Comparison of ENCODE assay signal across 8 cellular contexts in the genomic region with DNA sequence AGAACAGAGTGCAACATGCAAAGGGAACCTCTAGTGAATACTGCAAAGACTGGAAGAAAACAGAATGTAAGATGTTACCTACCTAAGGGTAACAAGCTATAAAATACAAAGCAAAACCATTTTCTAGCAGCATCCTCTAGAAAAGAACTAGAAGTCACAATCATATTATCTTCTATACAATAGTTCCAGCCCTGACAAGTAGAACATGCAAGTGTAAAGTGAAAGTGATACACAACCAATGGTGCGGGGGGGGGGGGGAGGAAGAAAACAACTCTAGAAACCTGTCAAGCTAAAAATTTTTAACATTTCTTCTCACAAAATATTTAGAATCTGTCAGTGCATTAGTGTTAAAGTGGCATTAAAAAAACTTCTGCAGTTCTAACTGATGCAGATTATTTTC. TPM values are rescaled to one million over a fixed set of nuclear protein-coding genes. Genes with fewer than 3 reads are reported as not detected.
DNase-seq lines count a peak whose midpoint lies in the region; ATAC-seq, FAIRE-seq and TF ChIP-seq lines count a peak whose summit lies in the region.
"Not testable (repeated sequence)": the region's sequence is repeated elsewhere in the genome, so short reads cannot be mapped to it uniquely, and the experiment has no call there.

No MANE protein-coding gene starts in this region.

- H3K27ac ChIP-seq in CD4-positive, alpha-beta memory T cell (ENCODE audit: low read depth, low read length); pancreas: not testable (repeated sequence)

- H3K9me3 ChIP-seq in CD4-positive, alpha-beta memory T cell (ENCODE audit: control insufficient read depth in 1 of 2, low read length in 2 of 2); pancreas: not testable (repeated sequence)

- H3K27me3 Mint-ChIP-seq in CD4-positive, alpha-beta memory T cell; activated CD4-positive, alpha-beta T cell treated with anti-CD3 and anti-CD28 coated beads, Interleukin-2, amount 10 ng/mL, durations not matched to agents 24 days and 14 days; activated T-helper 1 cell treated with anti-CD3 and anti-CD28 coated beads, Interleukin-12 subunit alpha, Interleukin-12 subunit beta, Interleukin-2, Interleukin-4 antibody, amounts not matched to agents 30 ng/mL and 10 ng/mL and 1 ng/mL, durations not matched to agents 14 hours and 24 hours and 36 hours (ENCODE audit: insufficient read depth); central memory CD8-positive, alpha-beta T cell: not testable (repeated sequence)

- CTCF ChIA-PET in CD4-positive, alpha-beta memory T cell (lab: Charles Lee; ENCODE audit: partially characterized antibody), result not testable (repeated sequence)

- H3K4me3 ChIP-seq in CD4-positive, alpha-beta memory T cell (ENCODE audit: low read length in 2 of 2); pancreas: not testable (repeated sequence)

- H3K27ac Mint-ChIP-seq in CD4-positive, alpha-beta memory T cell, result peak overlapping the region in 6 of 7 donors; percentile 5 to 80 (median 73)
- peak overlapping the region; percentile 67 for H3K27ac Mint-ChIP-seq in activated CD4-positive, alpha-beta T cell treated with anti-CD3 and anti-CD28 coated beads, Interleukin-2, amount 10 ng/mL, durations not matched to agents 24 days and 14 days
- peak overlapping the region; percentile 58 for H3K27ac Mint-ChIP-seq in activated T-helper 1 cell treated with anti-CD3 and anti-CD28 coated beads, Interleukin-12 subunit alpha, Interleukin-12 subunit beta, Interleukin-2, Interleukin-4 antibody, amounts not matched to agents 30 ng/mL and 10 ng/mL and 1 ng/mL, durations not matched to agents 14 hours and 24 hours and 36 hours
- peak overlapping the region; percentile 57 for H3K27ac Mint-ChIP-seq in central memory CD8-positive, alpha-beta T cell (ENCODE audit: low read depth)

- not testable (repeated sequence) for TF ChIP-seq CTCF in pancreas (IDR thresholded peaks at IDR 0.05)

- H3K4me1 Mint-ChIP-seq in CD4-positive, alpha-beta memory T cell, result peaks cover 21 to 57% (median 35%) of the 10 kb centered on the region in 4 donors
- peaks cover 45% of the 10 kb centered on the region for H3K4me1 Mint-ChIP-seq in activated CD4-positive, alpha-beta T cell treated with anti-CD3 and anti-CD28 coated beads, Interleukin-2, amount 10 ng/mL, durations not matched to agents 24 days and 14 days
- H3K4me1 Mint-ChIP-seq in activated T-helper 1 cell treated with anti-CD3 and anti-CD28 coated beads, Interleukin-12 subunit alpha, Interleukin-12 subunit beta, Interleukin-2, Interleukin-4 antibody, amounts not matched to agents 30 ng/mL and 10 ng/mL and 1 ng/mL, durations not matched to agents 14 hours and 24 hours and 36 hours (ENCODE audit: low read depth), result peaks cover 70% of the 10 kb centered on the region
- H3K4me1 Mint-ChIP-seq in central memory CD8-positive, alpha-beta T cell, result peaks cover 20% of the 10 kb centered on the region

- H3K4me1 ChIP-seq in CD4-positive, alpha-beta memory T cell (ENCODE audit: insufficient read depth, low read length), result peaks cover 21% of the 10 kb centered on the region
- not testable (repeated sequence) for H3K4me1 ChIP-seq in pancreas

- H3K36me3 ChIP-seq in CD4-positive, alpha-beta memory T cell (ENCODE audit: insufficient read depth, low read length), result peaks cover 32% of the 10 kb centered on the region
- peaks cover 0 to 38% (median 13%) of the 10 kb centered on the region in 3 donors for H3K36me3 ChIP-seq in pancreas

- peak; percentile 23 for FAIRE-seq in pancreas (lab: Jason Lieb, UNC)

- POLR2A ChIA-PET in CD4-positive, alpha-beta memory T cell (lab: Charles Lee; ENCODE audit: partially characterized antibody), result not testable (repeated sequence)

- peak overlapping the region in 5 of 8 donors; percentile 30 to 81 (median 69) for H3K4me3 Mint-ChIP-seq in CD4-positive, alpha-beta memory T cell
- H3K4me3 Mint-ChIP-seq in activated CD4-positive, alpha-beta T cell treated with anti-CD3 and anti-CD28 coated beads, Interleukin-2, amount 10 ng/mL, durations not matched to agents 24 days and 14 days, result peak overlapping the region; percentile 66
- H3K4me3 Mint-ChIP-seq in activated T-helper 1 cell treated with anti-CD3 and anti-CD28 coated beads, Interleukin-12 subunit alpha, Interleukin-12 subunit beta, Interleukin-2, Interleukin-4 antibody, amounts not matched to agents 30 ng/mL and 10 ng/mL and 1 ng/mL, durations not matched to agents 14 hours and 24 hours and 36 hours, result peak overlapping the region; percentile 57
- H3K4me3 Mint-ChIP-seq in central memory CD8-positive, alpha-beta T cell, result peak overlapping the region; percentile 50

- peak in 3 of 5 donors; percentile 11 to 16 (median 11) for DNase-seq in CD4-positive, alpha-beta memory T cell
- DNase-seq in OCI-M1 (lab: John Stamatoyannopoulos, UW), result peak; percentile 16
- DNase-seq in activated CD4-positive, alpha-beta T cell treated with anti-CD3 and anti-CD28 coated beads, Interleukin-2, amount 10 ng/mL, durations not matched to agents 24 days and 14 days; activated T-helper 1 cell treated with anti-CD3 and anti-CD28 coated beads, Interleukin-12 subunit alpha, Interleukin-12 subunit beta, Interleukin-2, Interleukin-4 antibody, amounts not matched to agents 30 ng/mL and 10 ng/mL and 1 ng/mL, durations not matched to agents 14 hours and 24 hours and 36 hours (ENCODE audit: low spot score); central memory CD8-positive, alpha-beta T cell (ENCODE audit: low spot score in 2 of 2); pancreas: not testable (repeated sequence)

- H3K9me3 Mint-ChIP-seq in CD4-positive, alpha-beta memory T cell; activated CD4-positive, alpha-beta T cell treated with anti-CD3 and anti-CD28 coated beads, Interleukin-2, amount 10 ng/mL, durations not matched to agents 24 days and 14 days; activated T-helper 1 cell treated with anti-CD3 and anti-CD28 coated beads, Interleukin-12 subunit alpha, Interleukin-12 subunit beta, Interleukin-2, Interleukin-4 antibody, amounts not matched to agents 30 ng/mL and 10 ng/mL and 1 ng/mL, durations not matched to agents 14 hours and 24 hours and 36 hours; central memory CD8-positive, alpha-beta T cell: not testable (repeated sequence)

- H3K27me3 ChIP-seq in CD4-positive, alpha-beta memory T cell (ENCODE audit: insufficient read depth, low read length); pancreas: not testable (repeated sequence)

- H3K36me3 Mint-ChIP-seq in CD4-positive, alpha-beta memory T cell, result peaks cover 35 to 45% of the 10 kb centered on the region in 2 donors
- H3K36me3 Mint-ChIP-seq in activated CD4-positive, alpha-beta T cell treated with anti-CD3 and anti-CD28 coated beads, Interleukin-2, amount 10 ng/mL, durations not matched to agents 24 days and 14 days (ENCODE audit: low read depth), result peaks cover 69% of the 10 kb centered on the region
- peaks cover 67% of the 10 kb centered on the region for H3K36me3 Mint-ChIP-seq in activated T-helper 1 cell treated with anti-CD3 and anti-CD28 coated beads, Interleukin-12 subunit alpha, Interleukin-12 subunit beta, Interleukin-2, Interleukin-4 antibody, amounts not matched to agents 30 ng/mL and 10 ng/mL and 1 ng/mL, durations not matched to agents 14 hours and 24 hours and 36 hours (ENCODE audit: low read depth)
- H3K36me3 Mint-ChIP-seq in central memory CD8-positive, alpha-beta T cell (ENCODE audit: insufficient read depth), result peaks cover 33% of the 10 kb centered on the region

- ATAC-seq in GM18867 (IDR thresholded peaks at IDR 0.05; ENCODE audit: unreplicated experiment), result peak; percentile 37
- ATAC-seq in GM21786 (IDR thresholded peaks at IDR 0.05; ENCODE audit: unreplicated experiment), result peak; percentile 31
- peak; percentile 57 for ATAC-seq in central memory CD8-positive, alpha-beta T cell (replicated peaks; ENCODE audit: extremely low read depth, poor library complexity, severe bottlenecking)
- not testable (repeated sequence) for ATAC-seq in pancreas

- WGBS in pancreas, 2 donors, result 80% methylated on average over 1 of the region's 1 CpG

- intact Hi-C loops in CD4-positive, alpha-beta memory T cell (cut with micrococcal nuclease); activated CD4-positive, alpha-beta T cell treated with anti-CD3 and anti-CD28 coated beads, Interleukin-2, amount 10 ng/mL, durations not matched to agents 24 days and 14 days (cut with micrococcal nuclease); activated T-helper 1 cell treated with anti-CD3 and anti-CD28 coated beads, Interleukin-12 subunit alpha, Interleukin-12 subunit beta, Interleukin-2, Interleukin-4 antibody, amounts not matched to agents 30 ng/mL and 10 ng/mL and 1 ng/mL, durations not matched to agents 14 hours and 24 hours and 36 hours (cut with micrococcal nuclease); pancreas (cut with DNase I): not testable (repeated sequence)

RNA-seq across cellular contexts. Expression of a gene that starts 38.1 kb away (rescaled TPM):
- 10 to 100 TPM; 67.9 to 71.4 TPM for total RNA-seq in CD4-positive, alpha-beta memory T cell
- 10 to 100 TPM; 63.8 to 69.1 TPM for polyA plus RNA-seq in CD4-positive, alpha-beta memory T cell
- total RNA-seq in activated CD4-positive, alpha-beta T cell treated with anti-CD3 and anti-CD28 coated beads, Interleukin-2, amount 10 ng/mL, durations not matched to agents 24 days and 14 days, result 191 and 194 TPM in 2 replicates
- 155 and 176 TPM in 2 replicates for total RNA-seq in activated T-helper 1 cell treated with anti-CD3 and anti-CD28 coated beads, Interleukin-12 subunit alpha, Interleukin-12 subunit beta, Interleukin-2, Interleukin-4 antibody, amounts not matched to agents 30 ng/mL and 10 ng/mL and 1 ng/mL, durations not matched to agents 14 hours and 24 hours and 36 hours
- 10 to 100 TPM; 25.1 to 51.8 (median 33.3) TPM for total RNA-seq in pancreas
- 10 to 100 TPM in 1 of 2 donors, 1 to 10 TPM in 1; 9.6 to 16.6 TPM for polyA plus RNA-seq in pancreas

RNA-seq across cellular contexts. Expression of a gene that starts 38.2 kb away (rescaled TPM):
- 10 to 100 TPM; 14.8 to 15.7 TPM for total RNA-seq in CD4-positive, alpha-beta memory T cell
- 10 to 100 TPM; 35.4 to 40.1 TPM for polyA plus RNA-seq in CD4-positive, alpha-beta memory T cell
- total RNA-seq in activated CD4-positive, alpha-beta T cell treated with anti-CD3 and anti-CD28 coated beads, Interleukin-2, amount 10 ng/mL, durations not matched to agents 24 days and 14 days, result 26.7 and 30.4 TPM in 2 replicates
- total RNA-seq in activated T-helper 1 cell treated with anti-CD3 and anti-CD28 coated beads, Interleukin-12 subunit alpha, Interleukin-12 subunit beta, Interleukin-2, Interleukin-4 antibody, amounts not matched to agents 30 ng/mL and 10 ng/mL and 1 ng/mL, durations not matched to agents 14 hours and 24 hours and 36 hours, result 25.4 and 32.1 TPM in 2 replicates
- 10 to 100 TPM in 1 of 6 donors, 1 to 10 TPM in 5; 5.8 to 11.0 (median 8.3) TPM for total RNA-seq in pancreas
- 10 to 100 TPM in 1 of 2 donors, 1 to 10 TPM in 1; 5.3 to 11.1 TPM for polyA plus RNA-seq in pancreas

RNA-seq across cellular contexts. Expression of a gene that starts 44.2 kb away (rescaled TPM):
- total RNA-seq in CD4-positive, alpha-beta memory T cell, result 10 to 100 TPM; 60.1 to 61.3 TPM
- polyA plus RNA-seq in CD4-positive, alpha-beta memory T cell, result 10 to 100 TPM; 10.2 to 20.7 TPM
- 81.2 and 86.4 TPM in 2 replicates for total RNA-seq in activated CD4-positive, alpha-beta T cell treated with anti-CD3 and anti-CD28 coated beads, Interleukin-2, amount 10 ng/mL, durations not matched to agents 24 days and 14 days
- total RNA-seq in activated T-helper 1 cell treated with anti-CD3 and anti-CD28 coated beads, Interleukin-12 subunit alpha, Interleukin-12 subunit beta, Interleukin-2, Interleukin-4 antibody, amounts not matched to agents 30 ng/mL and 10 ng/mL and 1 ng/mL, durations not matched to agents 14 hours and 24 hours and 36 hours, result 76.9 and 80.9 TPM in 2 replicates
- total RNA-seq in pancreas, result 10 to 100 TPM; 10.7 to 25.6 (median 13.7) TPM
- polyA plus RNA-seq in pancreas, result 1 to 10 TPM; 6.9 to 9.3 TPM
